8 cellular contexts compared by ENCODE assay signal in the genomic region with DNA sequence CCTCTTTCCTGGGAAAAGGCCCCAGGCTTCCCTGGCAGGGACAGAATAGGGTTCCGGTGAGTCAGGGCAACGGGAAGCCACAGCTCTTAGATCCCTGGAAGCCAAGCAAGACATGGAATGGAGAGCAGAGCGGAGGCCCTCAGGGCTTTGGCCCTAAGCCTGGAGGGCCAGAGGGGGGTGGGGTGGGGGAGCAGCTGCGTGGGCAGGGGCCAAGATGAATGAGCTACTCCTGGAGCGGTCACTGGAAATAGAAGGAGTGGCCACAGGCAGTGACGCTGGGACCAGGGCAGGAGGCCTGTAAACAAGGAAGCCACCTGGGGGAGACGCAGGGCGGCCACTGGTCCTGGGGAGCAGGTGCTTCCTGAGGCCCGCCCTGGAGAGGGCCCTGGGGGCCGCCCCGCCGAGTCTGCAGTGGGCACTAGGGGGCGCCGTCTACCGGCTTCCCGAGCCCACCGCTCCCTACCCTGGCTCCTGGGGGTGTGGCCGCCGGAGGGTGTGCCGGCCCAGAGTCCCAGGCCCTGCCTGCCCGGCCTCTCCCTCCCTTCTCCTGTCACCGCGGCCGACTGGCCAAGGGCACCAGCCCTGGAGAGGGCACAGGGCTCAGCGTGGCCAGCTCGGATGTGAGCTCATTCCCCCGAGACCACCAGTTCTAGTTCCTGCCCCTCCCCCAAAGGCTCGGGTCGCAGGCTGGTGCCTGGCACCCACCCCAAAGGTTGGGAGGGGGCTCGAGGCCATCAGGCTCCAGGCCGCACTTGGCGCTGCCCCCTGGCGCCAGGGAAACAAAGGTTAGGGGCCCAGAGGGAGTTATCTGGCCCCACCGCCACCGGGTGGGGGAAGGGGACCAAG. TPM values are rescaled to one million over a fixed set of nuclear protein-coding genes. Genes with fewer than 3 reads are reported as not detected.
DNase-seq lines count a peak whose midpoint lies in the region; ATAC-seq lines count a peak whose summit lies in the region.

No MANE protein-coding gene starts in this region.

- no peak overlapping the region for H3K4ac ChIP-seq in mesendoderm (ENCODE audit: low read depth, low read length)

- H3K79me2 ChIP-seq in mesendoderm (ENCODE audit: control insufficient read depth, insufficient read depth, low read length) = no peaks in the 10 kb centered on the region

- H3K18ac ChIP-seq in mesendoderm (ENCODE audit: low read length) = no peak overlapping the region

- H2BK15ac ChIP-seq in mesendoderm (replicated peaks; ENCODE audit: low read depth) = no peak overlapping the region

- no peak overlapping the region for H4K8ac ChIP-seq in mesendoderm (ENCODE audit: low read depth, low read length)

- DNase-seq in AG20443 (ENCODE audit: low spot score) = peak; percentile 94
- peak; percentile 81 for DNase-seq in GM19240 (ENCODE audit: insufficient read length, low spot score)
- peak; percentile 91 for DNase-seq in NCI-H774 (lab: John Stamatoyannopoulos, UW)
- DNase-seq in activated CD8-positive, alpha-beta memory T cell treated with anti-CD3 and anti-CD28 coated beads for 4 hours (ENCODE audit: low read depth in 2 of 2) = peak; percentile 56 to 58
- peak; percentile 64 to 70 (median 67) for DNase-seq in effector memory CD8-positive, alpha-beta T cell
- peak; percentile 92 for DNase-seq in mesendoderm
- peak; percentile 63 for DNase-seq in stimulated activated CD8-positive, alpha-beta memory T cell treated with anti-CD3 and anti-CD28 coated beads, Interleukin-12 subunit alpha, Interleukin-12 subunit beta, amount 100 ng/mL, for 4 hours (ENCODE audit: low read depth)

- peak overlapping the region; percentile 85 for H3K56ac ChIP-seq in mesendoderm (ENCODE audit: low read length)

- H3K4me3 Mint-ChIP-seq in effector memory CD8-positive, alpha-beta T cell = peak overlapping the region; percentile 81 to 91

- no peaks in the 10 kb centered on the region for H3K79me1 ChIP-seq in mesendoderm (ENCODE audit: low read length)

- no peaks in the 10 kb centered on the region for H3K9me3 Mint-ChIP-seq in effector memory CD8-positive, alpha-beta T cell

- no CpG with 5 or more reads among the region's 35 CpGs for WGBS in mesendoderm (ENCODE audit: extremely low coverage, insufficient coverage, low lambda C conversion rate)

- H2BK120ac ChIP-seq in mesendoderm (ENCODE audit: low read depth, low read length) = no peak overlapping the region

- H3K4me3 ChIP-seq in mesendoderm (ENCODE audit: low read length) = no peak overlapping the region

- H4K5ac ChIP-seq in mesendoderm (ENCODE audit: low read length) = no peak overlapping the region

- H3K23ac ChIP-seq in mesendoderm (ENCODE audit: low read length) = no peak overlapping the region

- peaks cover 14 to 29% of the 10 kb centered on the region in 2 donors for H3K4me1 Mint-ChIP-seq in effector memory CD8-positive, alpha-beta T cell (ENCODE audit: low read depth in 2 of 2)

- peak overlapping the region; percentile 88 to 93 for H3K27ac Mint-ChIP-seq in effector memory CD8-positive, alpha-beta T cell

- H3K4me2 ChIP-seq in mesendoderm (ENCODE audit: low read length) = peak overlapping the region; percentile 98

- H3K27me3 Mint-ChIP-seq in effector memory CD8-positive, alpha-beta T cell = no peaks in the 10 kb centered on the region

- H2AK5ac ChIP-seq in mesendoderm (ENCODE audit: low read length) = no peak overlapping the region

- H3K36me3 ChIP-seq in mesendoderm (ENCODE audit: control insufficient read depth, insufficient read depth, low read length) = peaks cover 4% of the 10 kb centered on the region

- ATAC-seq in HG03520 (IDR thresholded peaks at IDR 0.05; ENCODE audit: unreplicated experiment) = peak; percentile 66
- peak; percentile 62 for ATAC-seq in effector memory CD8-positive, alpha-beta T cell (replicated peaks)

- no peak overlapping the region for H3K27ac ChIP-seq in mesendoderm (ENCODE audit: low read depth, low read length)

- H2BK5ac ChIP-seq in mesendoderm (ENCODE audit: low read length) = no peak overlapping the region

- peaks cover 33% of the 10 kb centered on the region for H3K36me3 Mint-ChIP-seq in effector memory CD8-positive, alpha-beta T cell (ENCODE audit: insufficient read depth)

- H3K9ac ChIP-seq in mesendoderm (ENCODE audit: low read length) = peak overlapping the region; percentile 74

- H3K4me1 ChIP-seq in mesendoderm (ENCODE audit: control insufficient read depth, low read depth, low read length) = peaks cover 3% of the 10 kb centered on the region

- no peaks in the 10 kb centered on the region for H3K27me3 ChIP-seq in mesendoderm (ENCODE audit: insufficient read depth, low read length, poor library complexity)

RNA-seq across cellular contexts. Expression of a gene that starts 12.1 kb away (rescaled TPM):
- 11.7 TPM for polyA plus RNA-seq in mesendoderm (2013, experiment 1 of 2)
- 11.5 TPM for polyA plus RNA-seq in mesendoderm (2013, experiment 2 of 2)

RNA-seq across cellular contexts. Expression of a gene that starts 22.8 kb away (rescaled TPM):
- polyA plus RNA-seq in mesendoderm (2013, experiment 1 of 2) = 0.01 TPM
- polyA plus RNA-seq in mesendoderm (2013, experiment 2 of 2) = not detected

RNA-seq across cellular contexts. Expression of a gene that starts 32.3 kb away (rescaled TPM):
- 1.2 TPM for polyA plus RNA-seq in mesendoderm (2013, experiment 1 of 2)
- 1.2 TPM for polyA plus RNA-seq in mesendoderm (2013, experiment 2 of 2)

RNA-seq across cellular contexts. Expression of a gene that starts 46.9 kb away (rescaled TPM):
- polyA plus RNA-seq in mesendoderm (2013, experiment 1 of 2) = 28.1 TPM
- 29.2 TPM for polyA plus RNA-seq in mesendoderm (2013, experiment 2 of 2)
